ENCODE assay signal across 23 cellular contexts in the genomic region with DNA sequence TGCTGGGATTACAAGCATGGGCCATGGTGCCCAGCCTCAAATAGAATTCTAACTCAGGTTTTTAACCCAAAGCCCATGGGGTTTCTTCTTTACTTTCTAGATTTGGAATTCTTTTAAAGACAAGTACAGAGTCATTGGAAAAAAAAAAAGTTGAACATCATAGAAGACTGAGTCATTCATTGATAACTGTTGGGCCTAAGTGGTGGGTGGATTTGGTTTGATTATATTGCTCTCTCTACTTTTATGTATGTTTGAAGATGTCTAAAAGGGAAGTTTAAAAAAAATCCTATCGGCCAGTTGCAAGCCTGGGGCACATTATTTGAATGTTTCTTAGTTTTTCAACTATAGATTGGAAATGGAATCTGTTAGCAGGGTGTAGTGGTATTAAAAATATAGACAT.
"Had no signal": no experiment of that assay in that cellular context is flagged by ENCODE, and none has a peak within 500 bp of the region (broad histone marks: within the 10 kb centered on the region; RNA-seq: fewer than 3 reads in every experiment).

No MANE protein-coding gene starts in this region.

- FAIRE-seq: bronchial epithelial cell had no signal

- H3K9me3 Mint-ChIP-seq: activated CD4-positive, alpha-beta memory T cell treated with anti-CD3 and anti-CD28 coated beads, Interleukin-2, amount 10 ng/mL, durations not matched to agents 7 days and 5 days; activated naive CD4-positive, alpha-beta T cell treated with anti-CD3 and anti-CD28 coated beads for 36 hours; activated T-helper 2 cell treated with anti-CD3 and anti-CD28 coated beads, Interferon-gamma antibody, Interleukin-2, Interleukin-4, amounts not matched to agents 10 μg/mL and 5 μg/mL and 100 μg/mL, durations not matched to agents 14 hours and 24 hours and 36 hours; memory B cell; natural killer cell treated with Interleukin-12 subunit alpha and Interleukin-12 subunit beta and Interleukin-15 and Interleukin-18, amount 100 ng/mL, for 72 hours; WTC11 had no signal

- H3K4me3 ChIP-seq: colonic mucosa, dorsolateral prefrontal cortex, esophagus muscularis mucosa, heart left ventricle, stomach, transverse colon, vagina had no signal

- H3K4me1 Mint-ChIP-seq: WTC11 had no signal

- H3K27me3 Mint-ChIP-seq: activated CD4-positive, alpha-beta memory T cell treated with anti-CD3 and anti-CD28 coated beads, Interleukin-2, amount 10 ng/mL, durations not matched to agents 7 days and 5 days; memory B cell; natural killer cell treated with Interleukin-12 subunit alpha and Interleukin-12 subunit beta and Interleukin-15 and Interleukin-18, amount 100 ng/mL, for 72 hours had no signal

- H3K4me3 Mint-ChIP-seq: activated CD4-positive, alpha-beta memory T cell treated with anti-CD3 and anti-CD28 coated beads, Interleukin-2, amount 10 ng/mL, durations not matched to agents 7 days and 5 days; activated naive CD4-positive, alpha-beta T cell treated with anti-CD3 and anti-CD28 coated beads for 36 hours; memory B cell; natural killer cell treated with Interleukin-12 subunit alpha and Interleukin-12 subunit beta and Interleukin-15 and Interleukin-18, amount 100 ng/mL, for 72 hours; WTC11 had no signal

- H3K36me3 Mint-ChIP-seq: natural killer cell treated with Interleukin-12 subunit alpha and Interleukin-12 subunit beta and Interleukin-15 and Interleukin-18, amount 100 ng/mL, for 72 hours; WTC11 had no signal

- H3K27ac ChIP-seq: colonic mucosa, dorsolateral prefrontal cortex, esophagus muscularis mucosa, heart left ventricle, neutrophil, parathyroid adenoma, stomach, transverse colon, vagina had no signal

- H3K27ac Mint-ChIP-seq: activated CD4-positive, alpha-beta memory T cell treated with anti-CD3 and anti-CD28 coated beads, Interleukin-2, amount 10 ng/mL, durations not matched to agents 7 days and 5 days; activated naive CD4-positive, alpha-beta T cell treated with anti-CD3 and anti-CD28 coated beads for 36 hours; activated T-helper 2 cell treated with anti-CD3 and anti-CD28 coated beads, Interferon-gamma antibody, Interleukin-2, Interleukin-4, amounts not matched to agents 10 μg/mL and 5 μg/mL and 100 μg/mL, durations not matched to agents 14 hours and 24 hours and 36 hours; memory B cell; natural killer cell treated with Interleukin-12 subunit alpha and Interleukin-12 subunit beta and Interleukin-15 and Interleukin-18, amount 100 ng/mL, for 72 hours; WTC11 had no signal

- H3K27me3 ChIP-seq: colonic mucosa, dorsolateral prefrontal cortex, esophagus muscularis mucosa, heart left ventricle, neutrophil, stomach, transverse colon, vagina had no signal

- ATAC-seq: heart left ventricle; left cardiac atrium; natural killer cell treated with Interleukin-12 subunit alpha and Interleukin-12 subunit beta and Interleukin-15 and Interleukin-18, amount 100 ng/mL, for 72 hours; right cardiac atrium; WTC11 had no signal

- H3K4me1 ChIP-seq: colonic mucosa, parathyroid adenoma had no signal

- H3K36me3 ChIP-seq: colonic mucosa, esophagus muscularis mucosa, heart left ventricle, neutrophil, stomach, transverse colon, vagina had no signal

- H3K9ac ChIP-seq: parathyroid adenoma had no signal

- H3K9me3 ChIP-seq: colonic mucosa, esophagus muscularis mucosa, heart left ventricle, neutrophil, stomach, transverse colon, vagina had no signal

- DNase-seq: activated CD4-positive, alpha-beta memory T cell treated with anti-CD3 and anti-CD28 coated beads, Interleukin-2, amount 10 ng/mL, durations not matched to agents 7 days and 5 days; activated CD4-positive, alpha-beta T cell treated with anti-CD3 and anti-CD28 coated beads for 4 hours; activated naive CD4-positive, alpha-beta T cell treated with anti-CD3 and anti-CD28 coated beads for 36 hours; amniotic stem cell; colonic mucosa; dorsolateral prefrontal cortex; heart left ventricle; islet precursor cell; left cardiac atrium; right cardiac atrium; stimulated activated CD4-positive, alpha-beta T cell treated with anti-CD3 and anti-CD28 coated beads, Interleukin-4, amount 100 ng/mL, for 24 hours; stomach; T-helper 1 cell; transverse colon had no signal

- H2AFZ ChIP-seq: parathyroid adenoma had no signal
